In the genomic region with DNA sequence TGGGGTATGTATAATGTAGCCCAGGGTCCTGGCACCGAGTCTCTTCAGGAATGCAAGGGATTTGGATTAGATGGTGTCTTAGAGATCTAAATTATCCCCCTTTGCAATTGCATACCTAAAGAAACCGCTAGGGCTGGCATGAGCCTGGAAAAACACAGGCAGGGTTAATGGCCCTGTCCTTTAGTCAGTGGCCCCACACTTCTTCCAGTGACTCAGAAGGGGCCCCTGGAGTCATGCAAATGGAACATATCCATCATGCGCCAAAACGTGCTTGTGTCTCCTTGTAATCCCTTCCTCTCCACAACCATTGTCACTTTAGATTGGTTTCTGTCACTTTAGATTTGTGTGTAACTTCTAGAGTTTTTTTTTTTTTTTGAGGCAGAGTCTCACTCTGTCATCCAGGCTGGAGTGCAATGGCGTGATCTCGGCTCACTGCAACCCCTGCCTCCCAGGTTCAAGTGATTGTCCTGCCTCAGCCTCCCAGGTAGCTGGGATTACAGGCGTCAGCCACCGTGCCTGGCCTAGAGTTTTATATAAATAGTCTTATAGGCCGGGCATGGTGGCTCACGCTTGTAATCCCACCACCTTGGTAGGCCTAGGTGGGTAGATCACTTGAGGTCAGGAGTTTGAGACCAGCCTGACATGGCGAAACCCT, we compare ENCODE assay signal across 8 cellular contexts. TPM values are rescaled to one million over a fixed set of nuclear protein-coding genes. Genes with fewer than 3 reads are reported as not detected.
A peak's percentile ranks its signal among the peaks of the same experiment; 100 is the strongest.
DNase-seq lines count a peak whose midpoint lies in the region.

No MANE protein-coding gene starts in this region.

- H3K36me3 ChIP-seq in KOPT-K1 (ENCODE audit: insufficient read depth, low read length) = no peaks in the 10 kb centered on the region

- no peaks in the 10 kb centered on the region for H3K9me3 ChIP-seq in KOPT-K1 (ENCODE audit: insufficient read depth, low read length, poor library complexity, severe bottlenecking)

- DNase-seq in activated T-cell treated with anti-CD3 and anti-CD28 coated beads for 24 hours (ENCODE audit: low read depth) (peak; percentile 54), kidney tubule cell (ENCODE audit: low spot score) (peak; percentile 66), SHP77 treated with DMSO at 0.1 percent for 48 hours (lab: John Stamatoyannopoulos, UW) (no peak), epidermal melanocyte (ENCODE audit: insufficient read length, low spot score) (no peak)
- DNase-seq in activated T-cell treated with anti-CD3 and anti-CD28 coated beads, Interleukin-2, amount 50 U/mL, for 1 hour = no peak
- DNase-seq in activated naive CD8-positive, alpha-beta T cell treated with anti-CD3 and anti-CD28 coated beads for 36 hours = peak; percentile 67
- DNase-seq in stimulated activated CD4-positive, alpha-beta T cell treated with anti-CD3 and anti-CD28 coated beads, TNF-alpha, amount 100 ng/mL, for 48 hours (ENCODE audit: low read depth in 3 of 3) = peak; percentile 45 to 69 (median 46)

- no peaks in the 10 kb centered on the region for H3K27me3 Mint-ChIP-seq in activated naive CD8-positive, alpha-beta T cell treated with anti-CD3 and anti-CD28 coated beads for 36 hours

- H3K4me1 Mint-ChIP-seq in activated naive CD8-positive, alpha-beta T cell treated with anti-CD3 and anti-CD28 coated beads for 36 hours = peaks cover 9% of the 10 kb centered on the region

- H3K27ac Mint-ChIP-seq in activated naive CD8-positive, alpha-beta T cell treated with anti-CD3 and anti-CD28 coated beads for 36 hours = peak overlapping the region; percentile 95

- H3K36me3 Mint-ChIP-seq in activated naive CD8-positive, alpha-beta T cell treated with anti-CD3 and anti-CD28 coated beads for 36 hours = no peaks in the 10 kb centered on the region

- no peaks in the 10 kb centered on the region for H3K9me3 Mint-ChIP-seq in activated naive CD8-positive, alpha-beta T cell treated with anti-CD3 and anti-CD28 coated beads for 36 hours

- peak overlapping the region; percentile 93 for H3K4me3 Mint-ChIP-seq in activated naive CD8-positive, alpha-beta T cell treated with anti-CD3 and anti-CD28 coated beads for 36 hours

- peak overlapping the region; percentile 74 for H3K27ac ChIP-seq in KOPT-K1 (ENCODE audit: low read depth, low read length, poor library complexity, severe bottlenecking)

RNA-seq across cellular contexts. Expression of a gene that starts 8.7 kb away (rescaled TPM):
- total RNA-seq in activated naive CD8-positive, alpha-beta T cell treated with anti-CD3 and anti-CD28 coated beads for 36 hours = 100 to 1,000 TPM; 139 to 140 TPM

Comparison
In these comparisons a context has a peak if more than half of its experiments do, and no peak if none do; other contexts are left out.
1. DNase-seq: peak in activated T-cell treated with anti-CD3 and anti-CD28 coated beads for 24 hours (single experiment), activated naive CD8-positive, alpha-beta T cell treated with anti-CD3 and anti-CD28 coated beads for 36 hours (single experiment), kidney tubule cell (single experiment) and stimulated activated CD4-positive, alpha-beta T cell treated with anti-CD3 and anti-CD28 coated beads, TNF-alpha, amount 100 ng/mL, for 48 hours (3 of 3); none in activated T-cell treated with anti-CD3 and anti-CD28 coated beads, Interleukin-2, amount 50 U/mL, for 1 hour (single experiment), SHP77 treated with DMSO at 0.1 percent for 48 hours (single experiment) and epidermal melanocyte (single experiment).